Comparison of ENCODE assay signal across 1 cellular context in the genomic region with DNA sequence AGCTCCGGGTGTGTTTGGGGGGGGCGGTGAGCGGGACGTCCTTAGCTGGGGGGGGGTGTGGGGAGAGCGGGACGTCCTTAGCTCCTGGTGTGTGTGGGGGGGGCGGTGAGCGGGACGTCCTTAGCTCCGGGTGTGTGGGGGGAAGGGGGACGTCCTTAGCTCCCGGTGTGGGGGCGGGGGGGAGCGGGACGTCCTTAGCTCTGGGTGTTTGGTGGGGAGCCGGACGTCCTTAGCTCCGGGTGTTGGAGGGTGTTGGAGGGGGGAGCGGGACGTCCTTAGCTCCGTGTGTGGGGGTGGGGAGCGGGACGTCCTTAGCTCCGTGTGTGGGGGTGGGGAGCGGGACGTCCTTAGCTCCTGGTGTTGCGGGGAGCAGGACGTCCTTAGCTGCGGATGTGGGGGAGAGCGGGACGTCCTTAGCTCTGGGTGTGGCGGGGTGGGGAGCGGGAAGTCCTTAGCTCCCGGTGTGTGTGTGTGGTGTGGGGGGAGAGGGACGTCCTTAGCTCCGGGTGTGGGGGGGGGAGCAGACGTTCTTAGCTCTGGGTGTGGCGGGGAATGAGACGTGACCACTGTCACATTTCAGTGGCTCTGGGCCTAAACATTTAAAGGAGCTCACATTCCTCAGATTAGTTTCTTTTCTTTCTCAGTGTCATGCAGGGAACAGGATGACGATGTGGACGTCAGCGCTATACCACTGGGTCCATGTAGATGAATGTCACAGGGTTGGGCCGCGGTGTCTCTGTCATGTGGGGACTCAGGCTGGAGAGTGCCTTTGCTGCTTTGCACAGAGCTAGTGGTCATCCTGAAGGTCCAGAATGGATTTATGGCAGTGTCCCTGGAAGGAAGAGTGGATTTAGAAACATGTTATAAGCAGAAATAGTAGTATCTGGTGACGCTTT.
TF ChIP-seq lines count a peak whose summit lies in the region.

No MANE protein-coding gene starts in this region.

TF ChIP-seq in K562, 482 proteins besides CTCF, POLR2A, EP300 and RAD21 (continued from another document and continues in another):
- TF ChIP-seq, protein P1, sequence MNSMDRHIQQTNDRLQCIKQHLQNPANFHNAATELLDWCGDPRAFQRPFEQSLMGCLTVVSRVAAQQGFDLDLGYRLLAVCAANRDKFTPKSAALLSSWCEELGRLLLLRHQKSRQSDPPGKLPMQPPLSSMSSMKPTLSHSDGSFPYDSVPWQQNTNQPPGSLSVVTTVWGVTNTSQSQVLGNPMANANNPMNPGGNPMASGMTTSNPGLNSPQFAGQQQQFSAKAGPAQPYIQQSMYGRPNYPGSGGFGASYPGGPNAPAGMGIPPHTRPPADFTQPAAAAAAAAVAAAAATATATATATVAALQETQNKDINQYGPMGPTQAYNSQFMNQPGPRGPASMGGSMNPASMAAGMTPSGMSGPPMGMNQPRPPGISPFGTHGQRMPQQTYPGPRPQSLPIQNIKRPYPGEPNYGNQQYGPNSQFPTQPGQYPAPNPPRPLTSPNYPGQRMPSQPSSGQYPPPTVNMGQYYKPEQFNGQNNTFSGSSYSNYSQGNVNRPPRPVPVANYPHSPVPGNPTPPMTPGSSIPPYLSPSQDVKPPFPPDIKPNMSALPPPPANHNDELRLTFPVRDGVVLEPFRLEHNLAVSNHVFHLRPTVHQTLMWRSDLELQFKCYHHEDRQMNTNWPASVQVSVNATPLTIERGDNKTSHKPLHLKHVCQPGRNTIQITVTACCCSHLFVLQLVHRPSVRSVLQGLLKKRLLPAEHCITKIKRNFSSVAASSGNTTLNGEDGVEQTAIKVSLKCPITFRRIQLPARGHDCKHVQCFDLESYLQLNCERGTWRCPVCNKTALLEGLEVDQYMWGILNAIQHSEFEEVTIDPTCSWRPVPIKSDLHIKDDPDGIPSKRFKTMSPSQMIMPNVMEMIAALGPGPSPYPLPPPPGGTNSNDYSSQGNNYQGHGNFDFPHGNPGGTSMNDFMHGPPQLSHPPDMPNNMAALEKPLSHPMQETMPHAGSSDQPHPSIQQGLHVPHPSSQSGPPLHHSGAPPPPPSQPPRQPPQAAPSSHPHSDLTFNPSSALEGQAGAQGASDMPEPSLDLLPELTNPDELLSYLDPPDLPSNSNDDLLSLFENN (IDR thresholded peaks at IDR 0.05; ENCODE audit: low read depth in 2 of 2, low read length in 2 of 2): peak in 1 of 2 experiments; percentile 65; a peak in 1 of 4 replicates
- no peak for TF ChIP-seq ZNF143 (CRISPR knock-in tag; IDR thresholded peaks at IDR 0.05)
- peak; percentile 84 for TF ChIP-seq NCOR1 (IDR thresholded peaks at IDR 0.05)
- TF ChIP-seq ZNF347 (CRISPR knock-in tag; IDR thresholded peaks at IDR 0.05; ENCODE audit: low read depth): no peak
- TF ChIP-seq BDP1 (IDR thresholded peaks at IDR 0.05; ENCODE audit: insufficient read depth, insufficient read length): no peak
- TF ChIP-seq ELK3 (CRISPR knock-in tag; IDR thresholded peaks at IDR 0.05): no peak
- peak; percentile 93 for TF ChIP-seq LEF1 (IDR thresholded peaks at IDR 0.05)
- no peak for TF ChIP-seq ZNF282 (CRISPR knock-in tag; IDR thresholded peaks at IDR 0.05)
- no peak for TF ChIP-seq NFYB (IDR thresholded peaks at IDR 0.05; ENCODE audit: extremely low read depth, insufficient read length)
- TF ChIP-seq COPS2 (conservative IDR thresholded peaks at IDR 0.05): no peak
- TF ChIP-seq ZNF609 (CRISPR knock-in tag; IDR thresholded peaks at IDR 0.05; ENCODE audit: borderline replicate concordance): 0 out of 2 replicates have a peak, but pooled peaks have one; percentile 57
- no peak for TF ChIP-seq TSC22D4 (tag; IDR thresholded peaks at IDR 0.05)
- TF ChIP-seq SRSF9 (IDR thresholded peaks at IDR 0.05; ENCODE audit: borderline replicate concordance, low read depth, low read length): no peak
- TF ChIP-seq, protein P2, sequence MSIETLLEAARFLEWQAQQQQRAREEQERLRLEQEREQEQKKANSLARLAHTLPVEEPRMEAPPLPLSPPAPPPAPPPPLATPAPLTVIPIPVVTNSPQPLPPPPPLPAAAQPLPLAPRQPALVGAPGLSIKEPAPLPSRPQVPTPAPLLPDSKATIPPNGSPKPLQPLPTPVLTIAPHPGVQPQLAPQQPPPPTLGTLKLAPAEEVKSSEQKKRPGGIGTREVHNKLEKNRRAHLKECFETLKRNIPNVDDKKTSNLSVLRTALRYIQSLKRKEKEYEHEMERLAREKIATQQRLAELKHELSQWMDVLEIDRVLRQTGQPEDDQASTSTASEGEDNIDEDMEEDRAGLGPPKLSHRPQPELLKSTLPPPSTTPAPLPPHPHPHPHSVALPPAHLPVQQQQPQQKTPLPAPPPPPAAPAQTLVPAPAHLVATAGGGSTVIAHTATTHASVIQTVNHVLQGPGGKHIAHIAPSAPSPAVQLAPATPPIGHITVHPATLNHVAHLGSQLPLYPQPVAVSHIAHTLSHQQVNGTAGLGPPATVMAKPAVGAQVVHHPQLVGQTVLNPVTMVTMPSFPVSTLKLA (conservative IDR thresholded peaks at IDR 0.05): peak; percentile 79 to 92
- TF ChIP-seq, protein P3, sequence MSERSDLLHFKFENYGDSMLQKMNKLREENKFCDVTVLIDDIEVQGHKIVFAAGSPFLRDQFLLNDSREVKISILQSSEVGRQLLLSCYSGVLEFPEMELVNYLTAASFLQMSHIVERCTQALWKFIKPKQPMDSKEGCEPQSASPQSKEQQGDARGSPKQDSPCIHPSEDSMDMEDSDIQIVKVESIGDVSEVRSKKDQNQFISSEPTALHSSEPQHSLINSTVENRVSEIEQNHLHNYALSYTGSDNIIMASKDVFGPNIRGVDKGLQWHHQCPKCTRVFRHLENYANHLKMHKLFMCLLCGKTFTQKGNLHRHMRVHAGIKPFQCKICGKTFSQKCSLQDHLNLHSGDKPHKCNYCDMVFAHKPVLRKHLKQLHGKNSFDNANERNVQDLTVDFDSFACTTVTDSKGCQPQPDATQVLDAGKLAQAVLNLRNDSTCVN (CRISPR knock-in tag; IDR thresholded peaks at IDR 0.05): 0 out of 2 replicates have a peak, but pooled peaks have one; percentile 11
- peak; percentile 91 to 94 for TF ChIP-seq MLLT1 (IDR thresholded peaks at IDR 0.05)
- TF ChIP-seq, protein P4, sequence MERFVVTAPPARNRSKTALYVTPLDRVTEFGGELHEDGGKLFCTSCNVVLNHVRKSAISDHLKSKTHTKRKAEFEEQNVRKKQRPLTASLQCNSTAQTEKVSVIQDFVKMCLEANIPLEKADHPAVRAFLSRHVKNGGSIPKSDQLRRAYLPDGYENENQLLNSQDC (CRISPR knock-in tag; IDR thresholded peaks at IDR 0.05): no peak
- no peak for TF ChIP-seq POLR3G (IDR thresholded peaks at IDR 0.05; ENCODE audit: extremely low read depth, insufficient read length, insufficient replicate concordance)
- TF ChIP-seq MBD2 (IDR thresholded peaks at IDR 0.05; ENCODE audit: borderline replicate concordance, low read depth): peak; percentile 48; the same call in 1 of the 2 replicates
- peak; percentile 74; the same call in 1 of the 2 replicates for TF ChIP-seq ELF4 (CRISPR knock-in tag; IDR thresholded peaks at IDR 0.05)
- no peak for TF ChIP-seq NR3C1 (CRISPR knock-in tag; IDR thresholded peaks at IDR 0.05)
- TF ChIP-seq SMAD4 (CRISPR knock-in tag; conservative IDR thresholded peaks at IDR 0.05): peak; percentile 77
- no peak for TF ChIP-seq ZNF655 (CRISPR knock-in tag; IDR thresholded peaks at IDR 0.05)
- 0 out of 2 replicates have a peak, but pooled peaks have one; percentile 58 for TF ChIP-seq GABPB2 (CRISPR knock-in tag; conservative IDR thresholded peaks at IDR 0.05)
- peak; percentile 86 for TF ChIP-seq POLR2B (IDR thresholded peaks at IDR 0.05; ENCODE audit: low read depth, partially characterized antibody)
- TF ChIP-seq DLX4 (CRISPR knock-in tag; IDR thresholded peaks at IDR 0.05): no peak
- TF ChIP-seq ARHGAP35 (IDR thresholded peaks at IDR 0.05; ENCODE audit: partially characterized antibody): peak; percentile 76
- TF ChIP-seq MEF2D (tag; conservative IDR thresholded peaks at IDR 0.05; ENCODE audit: low read depth): no peak; the same call in 1 of the 2 replicates
- TF ChIP-seq ZNF24 (IDR thresholded peaks at IDR 0.05): 0 out of 2 replicates have a peak, but pooled peaks have one; percentile 26
- peak; percentile 80 for TF ChIP-seq SUPT5H (IDR thresholded peaks at IDR 0.05)
- no peak for TF ChIP-seq YBX1 (IDR thresholded peaks at IDR 0.05)
- no peak for TF ChIP-seq ZFP36 (IDR thresholded peaks at IDR 0.05; ENCODE audit: low read depth, low read length, partially characterized antibody)
- no peak for TF ChIP-seq CCAR2 (IDR thresholded peaks at IDR 0.05; ENCODE audit: low read depth, low read length)
- TF ChIP-seq, protein P5, sequence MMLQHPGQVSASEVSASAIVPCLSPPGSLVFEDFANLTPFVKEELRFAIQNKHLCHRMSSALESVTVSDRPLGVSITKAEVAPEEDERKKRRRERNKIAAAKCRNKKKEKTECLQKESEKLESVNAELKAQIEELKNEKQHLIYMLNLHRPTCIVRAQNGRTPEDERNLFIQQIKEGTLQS (IDR thresholded peaks at IDR 0.05): peak; percentile 58
- TF ChIP-seq, protein P5 (CRISPR knock-in tag; conservative IDR thresholded peaks at IDR 0.05): no peak
- no peak for TF ChIP-seq JUNB (CRISPR knock-in tag; conservative IDR thresholded peaks at IDR 0.05)
- TF ChIP-seq ZNF766 (CRISPR knock-in tag; conservative IDR thresholded peaks at IDR 0.05): peak; percentile 81
- no peak for TF ChIP-seq E2F1 (CRISPR knock-in tag; IDR thresholded peaks at IDR 0.05)
